ENCODE assay signal across 20 cellular contexts in the genomic region with DNA sequence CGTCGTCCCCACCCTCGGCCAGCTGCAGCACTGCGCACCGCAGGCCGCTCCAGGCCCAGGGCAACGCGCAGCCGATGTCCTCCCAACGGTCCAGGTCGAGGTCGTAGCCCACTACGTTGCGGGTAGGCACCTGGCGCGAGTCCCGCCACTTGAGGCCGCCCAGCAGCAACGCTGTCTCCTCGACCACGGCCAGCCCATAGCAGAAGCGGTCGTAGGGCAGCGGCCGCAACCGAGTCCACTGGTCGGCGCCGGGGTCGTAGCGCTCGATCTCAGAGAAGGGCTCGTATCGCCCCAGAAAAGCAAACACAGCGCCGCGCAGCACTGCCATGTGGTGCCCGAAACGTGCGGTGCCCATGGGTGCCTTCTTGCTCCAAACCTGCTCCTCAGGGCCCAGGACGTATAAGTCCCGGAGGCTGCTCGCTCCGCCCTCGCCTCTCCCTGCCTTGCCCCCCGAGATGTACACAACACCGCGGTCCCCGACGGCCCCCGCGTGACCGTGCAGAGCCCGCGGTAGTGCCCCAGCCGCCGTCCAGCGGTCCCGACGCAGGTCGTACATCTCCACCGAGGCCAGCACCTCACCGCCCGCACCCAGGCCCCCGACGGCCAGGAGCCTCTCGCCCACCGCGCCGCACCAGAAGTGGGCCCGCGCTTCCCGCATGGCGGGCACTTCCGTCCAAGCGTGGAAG. TPM values are rescaled to one million over a fixed set of nuclear protein-coding genes. Genes with fewer than 3 reads are reported as not detected.
A peak's percentile ranks its signal among the peaks of the same experiment; 100 is the strongest.
DNase-seq lines count a peak whose midpoint lies in the region; ATAC-seq, FAIRE-seq and TF ChIP-seq lines count a peak whose summit lies in the region.
"Had no signal": no experiment of that assay in that cellular context is flagged by ENCODE, and none has a peak within 500 bp of the region (broad histone marks: within the 10 kb centered on the region; RNA-seq: fewer than 3 reads in every experiment).

No MANE protein-coding gene starts in this region.

- no peak overlapping the region for H3K4me2 ChIP-seq in mammary epithelial cell (ENCODE audit: insufficient read depth, low read depth, low read length)

- peak; percentile 4 for FAIRE-seq in HTR-8/SVneo (lab: Jason Lieb, UNC)
- FAIRE-seq: urothelium cell line had no signal

- no peak for TF ChIP-seq POLR2A in lower leg skin (IDR thresholded peaks at IDR 0.05)

- H3K27me3 ChIP-seq in kidney epithelial cell (ENCODE audit: control insufficient read depth, insufficient read depth, low read length) (peaks cover 10% of the 10 kb centered on the region), mammary epithelial cell (ENCODE audit: insufficient read depth, low read length) (no peaks in the 10 kb centered on the region)

- in situ Hi-C loops in GM13976 (cut with MboI; ENCODE audit: low sequenced_read_pairs, unreplicated experiment), result no loop called here
- in situ Hi-C loops in mammary epithelial cell (cut with MboI; ENCODE audit: low sequenced_read_pairs in 2 of 2), result no loop called here

- peaks cover 11 to 12% of the 10 kb centered on the region in 2 donors for H3K36me3 Mint-ChIP-seq in stimulated activated naive B cell treated with anti-CD40 and anti-IgM and Interleukin-4, amounts not matched to agents 10 μg/mL and 1 μg/mL and 100 μg/mL, for 72 hours
- no peaks in the 10 kb centered on the region for H3K36me3 Mint-ChIP-seq in HFFc6 (ENCODE audit: low read depth)

- no peak overlapping the region for H3K27ac ChIP-seq in mammary epithelial cell (ENCODE audit: insufficient read depth, low read depth, low read length)
- H3K27ac ChIP-seq: C4-2B, HL-60 had no signal

- H3K27me3 Mint-ChIP-seq in stimulated activated naive B cell treated with anti-CD40 and anti-IgM and Interleukin-4, amounts not matched to agents 10 μg/mL and 1 μg/mL and 100 μg/mL, for 72 hours, result peaks cover 10 to 21% of the 10 kb centered on the region in 2 donors
- H3K27me3 Mint-ChIP-seq in HFFc6 (ENCODE audit: insufficient read depth), result peaks cover 1% of the 10 kb centered on the region; the same call in 1 of the 2 replicates
- H3K27me3 Mint-ChIP-seq: T-helper 17 cell had no signal

- peak; percentile 14 to 16 for ATAC-seq in stimulated activated naive B cell treated with anti-CD40 and anti-IgM and Interleukin-4, amounts not matched to agents 10 μg/mL and 1 μg/mL and 100 μg/mL, for 72 hours (replicated peaks)
- ATAC-seq: T-helper 17 cell had no signal

- H3K4me3 ChIP-seq in kidney epithelial cell (ENCODE audit: low read depth, low read length) (peak overlapping the region; percentile 15), lower leg skin (ENCODE audit: low read depth, poor library complexity, severe bottlenecking) (no peak overlapping the region), mammary epithelial cell (replicated peaks in 1 of 3; ENCODE audit: insufficient read depth in 1 of 3, low read depth in 2 of 3, low read length in 3 of 3) (no peak overlapping the region)

- CTCF ChIA-PET in mammary epithelial cell (lab: Charles Lee; ENCODE audit: low non-redundant PET), result no interaction called here

- peak; percentile 7 for DNase-seq in GM13976 (ENCODE audit: low spot score)
- no peak for DNase-seq in HTR-8/SVneo (ENCODE audit: insufficient read length, low spot score)
- no peak for DNase-seq in kidney epithelial cell (ENCODE audit: low read depth)
- DNase-seq in stimulated activated naive B cell treated with anti-CD40 and anti-IgM and Interleukin-4, amounts not matched to agents 10 μg/mL and 1 μg/mL and 100 μg/mL, for 72 hours, result no peak
- DNase-seq in lower leg skin (ENCODE audit: low spot score in 2 of 2), result no peak
- DNase-seq in HFFc6, result no peak
- no peak for DNase-seq in mammary epithelial cell
- DNase-seq: activated CD4-positive, alpha-beta T cell treated with anti-CD3 and anti-CD28 coated beads, Interleukin-2, amount 10 ng/mL, durations not matched to agents 24 days and 14 days; Kasumi-1; NCI-H1694; NCI-H526 treated with DMSO at 0.1 percent for 48 hours; T-helper 17 cell had no signal

- peak overlapping the region; percentile 48 to 70 for H3K4me3 Mint-ChIP-seq in stimulated activated naive B cell treated with anti-CD40 and anti-IgM and Interleukin-4, amounts not matched to agents 10 μg/mL and 1 μg/mL and 100 μg/mL, for 72 hours
- H3K4me3 Mint-ChIP-seq in HFFc6, result no peak overlapping the region
- H3K4me3 Mint-ChIP-seq: activated CD4-positive, alpha-beta T cell treated with anti-CD3 and anti-CD28 coated beads, Interleukin-2, amount 10 ng/mL, durations not matched to agents 24 days and 14 days; mesothelial cell of epicardium; T-helper 17 cell had no signal

- peaks cover 7 to 11% of the 10 kb centered on the region in 2 donors for H3K4me1 Mint-ChIP-seq in stimulated activated naive B cell treated with anti-CD40 and anti-IgM and Interleukin-4, amounts not matched to agents 10 μg/mL and 1 μg/mL and 100 μg/mL, for 72 hours
- H3K4me1 Mint-ChIP-seq in HFFc6 (ENCODE audit: low read depth), result no peaks in the 10 kb centered on the region
- H3K4me1 Mint-ChIP-seq: mesothelial cell of epicardium had no signal

- no TSS peak for BruUV-seq in mammary epithelial cell (replicated peaks; lab: Mats Ljungman, UMichigan)

- intact Hi-C loops in lower leg skin (cut with DNase I; ENCODE audit: low total_unique reads), result no loop called here
- intact Hi-C loops in mammary epithelial cell (cut with micrococcal nuclease), result no loop called here

- TF ChIP-seq CTCF in GM13976 (IDR thresholded peaks at IDR 0.05; ENCODE audit: borderline replicate concordance, control extremely low read depth, extremely low read depth, insufficient read depth, missing control alignments), result no peak
- TF ChIP-seq CTCF in kidney epithelial cell (IDR thresholded peaks at IDR 0.05; ENCODE audit: insufficient read depth, low read length, poor library complexity, severe bottlenecking), result no peak
- no peak for TF ChIP-seq CTCF in lower leg skin (IDR thresholded peaks at IDR 0.05)
- no peak for TF ChIP-seq CTCF in HFFc6 (IDR thresholded peaks at IDR 0.05)
- TF ChIP-seq CTCF in mammary epithelial cell (conservative IDR thresholded peaks at IDR 0.05 in 1 of 2, IDR thresholded peaks at IDR 0.05 in 1 of 2; ENCODE audit: extremely low read depth in 1 of 2, insufficient read depth in 1 of 2, low read depth in 1 of 2, low read length in 2 of 2), result no peak

- H3K9ac ChIP-seq in mammary epithelial cell (ENCODE audit: insufficient read depth, low read length), result no peak overlapping the region

- no peaks in the 10 kb centered on the region for H3K36me3 ChIP-seq in kidney epithelial cell (ENCODE audit: control insufficient read depth, insufficient read depth, low read length)
- H3K36me3 ChIP-seq in mammary epithelial cell (ENCODE audit: insufficient read depth, low read length), result no peaks in the 10 kb centered on the region

- no peak overlapping the region for H2AFZ ChIP-seq in mammary epithelial cell (ENCODE audit: low read depth, low read length)

- H4K20me1 ChIP-seq in mammary epithelial cell (ENCODE audit: insufficient read depth, low read length), result peaks cover 3% of the 10 kb centered on the region

- no peaks in the 10 kb centered on the region for H3K4me1 ChIP-seq in mammary epithelial cell (ENCODE audit: insufficient read depth, low read length)

- dilution Hi-C loops in mammary epithelial cell (cut with HindIII; ENCODE audit: low sequenced_read_pairs), result no loop called here

- H3K79me2 ChIP-seq in mammary epithelial cell (ENCODE audit: insufficient read depth, low read length), result no peaks in the 10 kb centered on the region

- H3K9me3 Mint-ChIP-seq in stimulated activated naive B cell treated with anti-CD40 and anti-IgM and Interleukin-4, amounts not matched to agents 10 μg/mL and 1 μg/mL and 100 μg/mL, for 72 hours, result peaks cover 0 to 3% of the 10 kb centered on the region in 2 donors
- H3K9me3 Mint-ChIP-seq in HFFc6, result peaks cover 5% of the 10 kb centered on the region; the same call in 1 of the 2 replicates
- H3K9me3 Mint-ChIP-seq: activated CD4-positive, alpha-beta T cell treated with anti-CD3 and anti-CD28 coated beads, Interleukin-2, amount 10 ng/mL, durations not matched to agents 24 days and 14 days had no signal

- WGBS in lower leg skin, 2 donors, result 61 to 66% methylated on average over 21 to 68 of the region's 76 CpGs
- WGBS in mammary epithelial cell (ENCODE audit: low coverage, missing lambda C conversion rate), result 62% methylated on average over 13 of the region's 76 CpGs

- peaks cover 25% of the 10 kb centered on the region for H3K9me3 ChIP-seq in mammary epithelial cell (replicated peaks; ENCODE audit: insufficient read depth, low read length)

- H3K27ac Mint-ChIP-seq in stimulated activated naive B cell treated with anti-CD40 and anti-IgM and Interleukin-4, amounts not matched to agents 10 μg/mL and 1 μg/mL and 100 μg/mL, for 72 hours, result peak overlapping the region; percentile 65
- H3K27ac Mint-ChIP-seq in HFFc6, result no peak overlapping the region
- H3K27ac Mint-ChIP-seq: activated CD4-positive, alpha-beta T cell treated with anti-CD3 and anti-CD28 coated beads, Interleukin-2, amount 10 ng/mL, durations not matched to agents 24 days and 14 days; mesothelial cell of epicardium; T-helper 17 cell had no signal

RNA-seq across cellular contexts. Expression of a gene that starts 2.1 kb away (rescaled TPM):
- total RNA-seq in kidney epithelial cell, result 0.04 TPM in 1 of 2 replicates, not detected in the other
- under 1 TPM; 0.23 to 0.59 (median 0.37) TPM for total RNA-seq in lower leg skin
- total RNA-seq in HFFc6 (2021; fragmentation: NEBNext Ultra II Directional; extraction: Animal tissue kit (Norgen Biotek cat#: 25700)), result not detected
- not detected for total RNA-seq in mammary epithelial cell
- not detected for polyA plus RNA-seq in mammary epithelial cell
- not detected for polyA minus RNA-seq in mammary epithelial cell
- total RNA-seq: Daoy, fibroblast of villous mesenchyme, mesothelial cell of epicardium, osteocyte, RPMI7951 had no signal
